In genomic region chr11:61004037-61004641, GRCh38 we compare ENCODE assay signal across 11 cellular contexts. TPM values are rescaled to one million over a fixed set of nuclear protein-coding genes. Genes with fewer than 3 reads are reported as not detected.
DNase-seq lines count a peak whose midpoint lies in the region; ATAC-seq and TF ChIP-seq lines count a peak whose summit lies in the region.
"Had no signal": no experiment of that assay in that cellular context is flagged by ENCODE, and none has a peak within 500 bp of the region (broad histone marks: within the 10 kb centered on the region; RNA-seq: fewer than 3 reads in every experiment).

No MANE protein-coding gene starts in this region.

- no peak overlapping the region for H3K4me3 ChIP-seq in hepatocyte

- H3K4me3 Mint-ChIP-seq in CD4-positive, alpha-beta T cell, result peak overlapping the region; percentile 86
- H3K4me3 Mint-ChIP-seq in activated CD4-positive, alpha-beta memory T cell treated with anti-CD3 and anti-CD28 coated beads, Interleukin-2, amount 10 ng/mL, durations not matched to agents 7 days and 5 days, result peak overlapping the region; percentile 53
- H3K4me3 Mint-ChIP-seq: memory B cell had no signal

- intact Hi-C loops in CD4-positive, alpha-beta T cell (cut with DNase I, micrococcal nuclease), result loop anchor here (2.0 kb wide), 4 partner anchors 13 to 33 kb away; partner anchors contain the start of gene CD6 (in 2 of the 2)

- H3K27ac ChIP-seq in CD4-positive, alpha-beta T cell (ENCODE audit: low read depth, low read length), result peak overlapping the region; percentile 63
- H3K27ac ChIP-seq in hepatocyte, result peak overlapping the region; percentile 24
- H3K27ac ChIP-seq: epithelial cell of prostate had no signal

- H3K9me2 ChIP-seq in hepatocyte (replicated peaks; ENCODE audit: insufficient read depth), result no peaks in the 10 kb centered on the region

- H4K20me1 ChIP-seq in hepatocyte (ENCODE audit: insufficient read depth, poor library complexity, severe bottlenecking), result no peaks in the 10 kb centered on the region

- H3K79me2 ChIP-seq in hepatocyte, result no peaks in the 10 kb centered on the region

- peaks cover 11% of the 10 kb centered on the region for H3K4me1 ChIP-seq in hepatocyte (ENCODE audit: insufficient read depth)

- CTCF ChIA-PET in CD4-positive, alpha-beta T cell (lab: Charles Lee), result interaction anchor here (0.8 to 1.7 kb wide), 3 partner anchors 14 to 35 kb away, joined by 3 to 7 read pairs (median 3); no protein-coding TSS in a partner anchor
- CTCF ChIA-PET in activated CD4-positive, alpha-beta memory T cell treated with anti-CD3 and anti-CD28 coated beads, Interleukin-2, amount 10 ng/mL, durations not matched to agents 7 days and 5 days (lab: Charles Lee), result interaction anchor here (1.2 to 2.0 kb wide), 2 partner anchors 9 to 34 kb away, joined by 4 to 5 read pairs; no protein-coding TSS in a partner anchor

- POLR2A ChIA-PET in CD4-positive, alpha-beta T cell (lab: Charles Lee), result interaction anchor here (0.7 to 5.5 kb wide), 12 partner anchors 10 to 109 kb away, joined by 3 to 47 read pairs (median 5); partner anchors contain the start of gene CD5
- POLR2A ChIA-PET in activated CD4-positive, alpha-beta memory T cell treated with anti-CD3 and anti-CD28 coated beads, Interleukin-2, amount 10 ng/mL, durations not matched to agents 7 days and 5 days (lab: Charles Lee), result interaction anchor here (0.5 to 5.2 kb wide), 22 partner anchors 10 to 125 kb away, joined by 3 to 35 read pairs (median 5); no protein-coding TSS in a partner anchor

- no peaks in the 10 kb centered on the region for H3K27me3 Mint-ChIP-seq in CD4-positive, alpha-beta T cell
- no peaks in the 10 kb centered on the region for H3K27me3 Mint-ChIP-seq in activated CD4-positive, alpha-beta memory T cell treated with anti-CD3 and anti-CD28 coated beads, Interleukin-2, amount 10 ng/mL, durations not matched to agents 7 days and 5 days

- no peak overlapping the region for H3K4me2 ChIP-seq in hepatocyte

- no peaks in the 10 kb centered on the region for H3K9me3 ChIP-seq in CD4-positive, alpha-beta T cell (ENCODE audit: control insufficient read depth, low read length)
- no peaks in the 10 kb centered on the region for H3K9me3 ChIP-seq in hepatocyte (ENCODE audit: low read depth)

- peak in 7 of 10 experiments; percentile 40 to 63 (median 53) for DNase-seq in CD4-positive, alpha-beta T cell
- DNase-seq in NCI-H1092 (lab: John Stamatoyannopoulos, UW), result peak; percentile 24
- DNase-seq in activated CD4-positive, alpha-beta memory T cell treated with anti-CD3 and anti-CD28 coated beads, Interleukin-2, amount 10 ng/mL, durations not matched to agents 7 days and 5 days, result peak; percentile 43
- DNase-seq in hepatocyte (ENCODE audit: low spot score), result peak; percentile 36
- DNase-seq in hepatic stellate cell (ENCODE audit: low spot score), result no peak
- DNase-seq in GF-D8 (lab: John Stamatoyannopoulos, UW), result no peak

- 60% methylated on average over 11 of the region's 11 CpGs for WGBS in hepatocyte (ENCODE audit: low lambda C conversion rate, missing lambda C conversion rate)

- no peaks in the 10 kb centered on the region for H3K9me3 Mint-ChIP-seq in CD4-positive, alpha-beta T cell
- no peaks in the 10 kb centered on the region for H3K9me3 Mint-ChIP-seq in activated CD4-positive, alpha-beta memory T cell treated with anti-CD3 and anti-CD28 coated beads, Interleukin-2, amount 10 ng/mL, durations not matched to agents 7 days and 5 days
- H3K9me3 Mint-ChIP-seq: memory B cell had no signal

- peak overlapping the region; percentile 95 for H3K27ac Mint-ChIP-seq in CD4-positive, alpha-beta T cell
- peak overlapping the region; percentile 83 for H3K27ac Mint-ChIP-seq in activated CD4-positive, alpha-beta memory T cell treated with anti-CD3 and anti-CD28 coated beads, Interleukin-2, amount 10 ng/mL, durations not matched to agents 7 days and 5 days
- H3K27ac Mint-ChIP-seq: memory B cell had no signal

- peak; percentile 59 for ATAC-seq in CD4-positive, alpha-beta T cell (ENCODE audit: poor library complexity)
- ATAC-seq in HG03520 (IDR thresholded peaks at IDR 0.05; ENCODE audit: unreplicated experiment), result no peak
- ATAC-seq in GM18858 (IDR thresholded peaks at IDR 0.05; ENCODE audit: unreplicated experiment), result no peak

- H3K36me3 ChIP-seq in hepatocyte (replicated peaks; ENCODE audit: insufficient read depth, low read depth), result no peaks in the 10 kb centered on the region

- no peaks in the 10 kb centered on the region for H3K27me3 ChIP-seq in CD4-positive, alpha-beta T cell (ENCODE audit: control insufficient read depth, insufficient read depth, low read length)
- H3K27me3 ChIP-seq in hepatocyte, result peaks cover 20% of the 10 kb centered on the region

- no peak for TF ChIP-seq CTCF in CD4-positive, alpha-beta T cell (IDR thresholded peaks at IDR 0.05)
- TF ChIP-seq CTCF in hepatocyte (IDR thresholded peaks at IDR 0.05; ENCODE audit: poor library complexity), result no peak

- H3K36me3 Mint-ChIP-seq in CD4-positive, alpha-beta T cell (ENCODE audit: low read depth), result peaks cover 93% of the 10 kb centered on the region
- H3K36me3 Mint-ChIP-seq in activated CD4-positive, alpha-beta memory T cell treated with anti-CD3 and anti-CD28 coated beads, Interleukin-2, amount 10 ng/mL, durations not matched to agents 7 days and 5 days (ENCODE audit: low read depth), result peaks cover 61% of the 10 kb centered on the region
- H3K36me3 Mint-ChIP-seq: memory B cell had no signal

- no peak overlapping the region for H2AFZ ChIP-seq in hepatocyte

- H3K4me1 Mint-ChIP-seq in CD4-positive, alpha-beta T cell (ENCODE audit: low read depth), result peaks cover 92% of the 10 kb centered on the region
- peaks cover 77% of the 10 kb centered on the region for H3K4me1 Mint-ChIP-seq in activated CD4-positive, alpha-beta memory T cell treated with anti-CD3 and anti-CD28 coated beads, Interleukin-2, amount 10 ng/mL, durations not matched to agents 7 days and 5 days

RNA-seq across cellular contexts. Expression of gene CD6, which starts 32.7 kb away (rescaled TPM):
- 100 to 1,000 TPM; 814 to 827 TPM for total RNA-seq in CD4-positive, alpha-beta T cell
- total RNA-seq in activated CD4-positive, alpha-beta memory T cell treated with anti-CD3 and anti-CD28 coated beads, Interleukin-2, amount 10 ng/mL, durations not matched to agents 7 days and 5 days, result 100 to 1,000 TPM; 293 to 299 TPM
- 0.03 and 0.08 TPM in 2 replicates for total RNA-seq in hepatocyte
- not detected in 2 replicates for polyA plus RNA-seq in hepatocyte
- total RNA-seq: NCI-H460 had no signal

RNA-seq across cellular contexts. Expression of gene SLC15A3, which starts 52.2 kb away (rescaled TPM):
- total RNA-seq in CD4-positive, alpha-beta T cell, result 10 to 100 TPM; 10.5 to 11.9 TPM
- total RNA-seq in activated CD4-positive, alpha-beta memory T cell treated with anti-CD3 and anti-CD28 coated beads, Interleukin-2, amount 10 ng/mL, durations not matched to agents 7 days and 5 days, result 1 to 10 TPM in 1 of 2 experiments, under 1 TPM in 1; 0.28 to 1.0 TPM
- 1.4 and 3.3 TPM in 2 replicates for total RNA-seq in hepatocyte
- 0.56 and 2.3 TPM in 2 replicates for polyA plus RNA-seq in hepatocyte
- total RNA-seq: NCI-H460 had no signal

Comparison
In these comparisons a context has a peak if more than half of its experiments do, and no peak if none do; other contexts are left out.
1. DNase-seq: peak in CD4-positive, alpha-beta T cell (7 of 10), NCI-H1092 (single experiment), activated CD4-positive, alpha-beta memory T cell treated with anti-CD3 and anti-CD28 coated beads, Interleukin-2, amount 10 ng/mL, durations not matched to agents 7 days and 5 days (single experiment) and hepatocyte (single experiment); none in hepatic stellate cell (single experiment) and GF-D8 (single experiment).
2. RNA of gene CD6, which starts 32.7 kb away (total RNA-seq): 814 to 827 TPM in CD4-positive, alpha-beta T cell and 293 to 299 TPM in activated CD4-positive, alpha-beta memory T cell treated with anti-CD3 and anti-CD28 coated beads, Interleukin-2, amount 10 ng/mL, durations not matched to agents 7 days and 5 days; 0.03 to 0.08 TPM in hepatocyte; every median in the first group is over 100 times any median in the second.